12 cellular contexts compared by ENCODE assay signal in genomic region chr7:32218741-32219283, GRCh38.
"Had no signal": no experiment of that assay in that cellular context is flagged by ENCODE, and none has a peak within 500 bp of the region (broad histone marks: within the 10 kb centered on the region; RNA-seq: fewer than 3 reads in every experiment).

No MANE protein-coding gene starts in this region.

- H3K4me3 ChIP-seq: breast epithelium, gastrocnemius medialis had no signal

- H3K9me3 ChIP-seq: breast epithelium, gastrocnemius medialis had no signal

- H3K4me1 ChIP-seq: breast epithelium, gastrocnemius medialis, parathyroid adenoma had no signal

- H3K36me3 ChIP-seq: breast epithelium, gastrocnemius medialis had no signal

- DNase-seq: activated CD4-positive, alpha-beta T cell treated with anti-CD3 and anti-CD28 coated beads for 4 hours; activated CD8-positive, alpha-beta memory T cell treated with anti-CD3 and anti-CD28 coated beads, Interleukin-2, amount 50 U/mL, for 48 hours; activated CD8-positive, alpha-beta T cell treated with anti-CD3 and anti-CD28 coated beads, Interleukin-2, amount 10 ng/mL, durations not matched to agents 7 days and 5 days; activated naive CD8-positive, alpha-beta T cell treated with anti-CD3 and anti-CD28 coated beads, Interleukin-2, amount 10 ng/mL, durations not matched to agents 7 days and 5 days; gastrocnemius medialis; kidney; stimulated activated CD4-positive, alpha-beta T cell treated with anti-CD3 and anti-CD28 coated beads, Interleukin-4, amount 100 ng/mL, for 4 hours; stimulated activated naive CD8-positive, alpha-beta T cell treated with anti-CD3 and anti-CD28 coated beads, Interleukin-15, amount 100 ng/mL, for 72 hours; T1000 had no signal

- H3K27me3 ChIP-seq: breast epithelium, gastrocnemius medialis had no signal

- H3K27ac ChIP-seq: breast epithelium, gastrocnemius medialis, parathyroid adenoma, VCaP had no signal
